ENCODE assay signal across 18 cellular contexts in the genomic region with DNA sequence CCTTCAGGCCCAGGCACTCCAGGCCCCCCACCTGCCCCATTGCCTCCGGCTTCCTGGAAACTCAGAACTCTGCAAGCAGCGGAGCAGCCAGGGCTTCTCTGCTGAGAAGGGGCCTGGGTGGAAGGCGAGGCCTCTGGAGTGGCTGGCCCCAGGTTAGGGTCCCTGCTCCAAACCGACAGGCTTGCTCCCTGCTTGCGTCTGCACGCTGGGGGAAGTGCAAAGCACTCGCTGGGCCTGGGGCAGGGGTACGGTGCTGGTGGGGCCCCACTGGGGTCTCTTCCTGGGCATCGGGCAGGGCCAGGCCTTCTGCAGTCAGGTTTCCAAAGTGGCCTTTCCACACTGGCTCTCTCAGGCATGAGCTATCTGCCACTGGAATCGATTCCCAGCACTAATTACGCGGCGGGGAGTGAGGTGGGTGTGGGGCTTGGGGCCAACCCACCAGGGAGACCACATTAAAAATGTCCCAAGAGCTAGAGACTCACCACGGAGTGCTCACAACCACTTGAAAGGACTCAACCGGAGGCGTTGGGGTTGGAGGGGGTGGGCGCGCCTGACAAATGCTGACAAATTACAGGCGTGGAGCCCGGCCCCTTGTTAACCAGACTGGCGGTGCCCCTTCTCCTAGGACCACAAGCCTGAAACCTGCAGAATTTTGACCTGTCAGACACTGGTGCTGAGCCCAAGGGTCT. TPM values are rescaled to one million over a fixed set of nuclear protein-coding genes. Genes with fewer than 3 reads are reported as not detected.
A peak's percentile ranks its signal among the peaks of the same experiment; 100 is the strongest.
DNase-seq lines count a peak whose midpoint lies in the region; ATAC-seq and TF ChIP-seq lines count a peak whose summit lies in the region.
"Had no signal": no experiment of that assay in that cellular context is flagged by ENCODE, and none has a peak within 500 bp of the region (broad histone marks: within the 10 kb centered on the region; RNA-seq: fewer than 3 reads in every experiment).

No MANE protein-coding gene starts in this region.

- TF ChIP-seq CTCF in C4-2B (conservative IDR thresholded peaks at IDR 0.05) = no peak
- TF ChIP-seq CTCF in mucosa of descending colon (IDR thresholded peaks at IDR 0.05) = no peak

- peak; percentile 45 to 46 for DNase-seq in activated T-cell treated with anti-CD3 and anti-CD28 coated beads, Interleukin-2, amount 50 U/mL, for 48 hours
- no peak for DNase-seq in activated T-cell treated with anti-CD3 and anti-CD28 coated beads, Interleukin-2, amount 50 U/mL, for 1 hour
- peak; percentile 38 for DNase-seq in activated CD8-positive, alpha-beta T cell treated with anti-CD3 and anti-CD28 coated beads, Interleukin-2, amount 10 ng/mL, durations not matched to agents 7 days and 5 days
- DNase-seq in mucosa of descending colon = peak in 2 of 3 donors; percentile 28 to 43
- no peak for DNase-seq in D341Med (ENCODE audit: low spot score)
- no peak for DNase-seq in activated CD4-positive, CD25-positive, alpha-beta regulatory T cell (lab: John Stamatoyannopoulos, UW)
- DNase-seq: Calu3; CD4-positive, CD25-positive, alpha-beta regulatory T cell; DMS79; HCEC 1CT; NCI-H146; NCI-H446 treated with DMSO at 0.1 percent for 48 hours; NCI-H774; SIG-M5 had no signal

- H3K9me3 ChIP-seq in mucosa of descending colon = no peaks in the 10 kb centered on the region

- H3K4me1 ChIP-seq in mucosa of descending colon (ENCODE audit: low read depth) = peaks cover 32% of the 10 kb centered on the region

- H3K36me3 Mint-ChIP-seq in activated CD8-positive, alpha-beta T cell treated with anti-CD3 and anti-CD28 coated beads, Interleukin-2, amount 10 ng/mL, durations not matched to agents 7 days and 5 days (ENCODE audit: low read depth) = no peaks in the 10 kb centered on the region

- no peaks in the 10 kb centered on the region for H3K9me3 Mint-ChIP-seq in activated CD8-positive, alpha-beta T cell treated with anti-CD3 and anti-CD28 coated beads, Interleukin-2, amount 10 ng/mL, durations not matched to agents 7 days and 5 days (ENCODE audit: insufficient read depth)
- H3K9me3 Mint-ChIP-seq: CD4-positive, CD25-positive, alpha-beta regulatory T cell had no signal

- ATAC-seq in activated CD8-positive, alpha-beta T cell treated with anti-CD3 and anti-CD28 coated beads, Interleukin-2, amount 10 ng/mL, durations not matched to agents 7 days and 5 days = no peak
- ATAC-seq in mucosa of descending colon (no peak), GM18858 (IDR thresholded peaks at IDR 0.05; ENCODE audit: unreplicated experiment) (no peak)
- ATAC-seq: Panc1 had no signal

- H3K27me3 Mint-ChIP-seq in activated CD8-positive, alpha-beta T cell treated with anti-CD3 and anti-CD28 coated beads, Interleukin-2, amount 10 ng/mL, durations not matched to agents 7 days and 5 days (ENCODE audit: low read depth) = no peaks in the 10 kb centered on the region
- H3K27me3 Mint-ChIP-seq: CD4-positive, CD25-positive, alpha-beta regulatory T cell had no signal

- no peak overlapping the region for H3K4me3 Mint-ChIP-seq in activated CD8-positive, alpha-beta T cell treated with anti-CD3 and anti-CD28 coated beads, Interleukin-2, amount 10 ng/mL, durations not matched to agents 7 days and 5 days
- H3K4me3 Mint-ChIP-seq: CD4-positive, CD25-positive, alpha-beta regulatory T cell had no signal

- intact Hi-C loops in mucosa of descending colon (cut with DNase I, micrococcal nuclease) = no loop called here

- H3K27ac ChIP-seq in C4-2B = peak overlapping the region; percentile 72

- no peak overlapping the region for H3K4me3 ChIP-seq in mucosa of descending colon

- no peak overlapping the region for H3K27ac Mint-ChIP-seq in activated CD8-positive, alpha-beta T cell treated with anti-CD3 and anti-CD28 coated beads, Interleukin-2, amount 10 ng/mL, durations not matched to agents 7 days and 5 days

- H3K36me3 ChIP-seq in mucosa of descending colon (ENCODE audit: low read depth) = peaks cover 6% of the 10 kb centered on the region

- POLR2A ChIA-PET in activated CD8-positive, alpha-beta T cell treated with anti-CD3 and anti-CD28 coated beads, Interleukin-2, amount 10 ng/mL, durations not matched to agents 7 days and 5 days (lab: Charles Lee) = no interaction called here

- H3K4me1 Mint-ChIP-seq in activated CD8-positive, alpha-beta T cell treated with anti-CD3 and anti-CD28 coated beads, Interleukin-2, amount 10 ng/mL, durations not matched to agents 7 days and 5 days (ENCODE audit: low read depth) = peaks cover 19% of the 10 kb centered on the region

- CTCF ChIA-PET in activated CD8-positive, alpha-beta T cell treated with anti-CD3 and anti-CD28 coated beads, Interleukin-2, amount 10 ng/mL, durations not matched to agents 7 days and 5 days (lab: Charles Lee) = interaction anchor here (2.8 kb wide), 1 partner anchor 26 kb away, joined by 8 read pairs; no protein-coding TSS in a partner anchor

RNA-seq across cellular contexts. Expression of a gene that starts 17.9 kb away (rescaled TPM):
- 1 to 10 TPM; 4.0 to 4.5 TPM for total RNA-seq in activated CD8-positive, alpha-beta T cell treated with anti-CD3 and anti-CD28 coated beads, Interleukin-2, amount 10 ng/mL, durations not matched to agents 7 days and 5 days
- 10 to 100 TPM; 18.9 to 40.4 (median 29.1) TPM for total RNA-seq in mucosa of descending colon

RNA-seq across cellular contexts. Expression of a gene that starts 34.7 kb away (rescaled TPM):
- not detected for total RNA-seq in activated CD8-positive, alpha-beta T cell treated with anti-CD3 and anti-CD28 coated beads, Interleukin-2, amount 10 ng/mL, durations not matched to agents 7 days and 5 days
- total RNA-seq in mucosa of descending colon = under 1 TPM in 1 of 3 donors, not detected in 2; 0.12 TPM
- total RNA-seq: Calu3; CD4-positive, CD25-positive, alpha-beta regulatory T cell; HT1080 had no signal

Comparison
In these comparisons a context has a peak if more than half of its experiments do, and no peak if none do; other contexts are left out.
1. DNase-seq: peak in activated T-cell treated with anti-CD3 and anti-CD28 coated beads, Interleukin-2, amount 50 U/mL, for 48 hours (2 of 2), activated CD8-positive, alpha-beta T cell treated with anti-CD3 and anti-CD28 coated beads, Interleukin-2, amount 10 ng/mL, durations not matched to agents 7 days and 5 days (single experiment) and mucosa of descending colon (2 of 3); none in activated T-cell treated with anti-CD3 and anti-CD28 coated beads, Interleukin-2, amount 50 U/mL, for 1 hour (single experiment), D341Med (single experiment) and activated CD4-positive, CD25-positive, alpha-beta regulatory T cell (0 of 4).